ENCODE assay signal across 12 cellular contexts in the genomic region with DNA sequence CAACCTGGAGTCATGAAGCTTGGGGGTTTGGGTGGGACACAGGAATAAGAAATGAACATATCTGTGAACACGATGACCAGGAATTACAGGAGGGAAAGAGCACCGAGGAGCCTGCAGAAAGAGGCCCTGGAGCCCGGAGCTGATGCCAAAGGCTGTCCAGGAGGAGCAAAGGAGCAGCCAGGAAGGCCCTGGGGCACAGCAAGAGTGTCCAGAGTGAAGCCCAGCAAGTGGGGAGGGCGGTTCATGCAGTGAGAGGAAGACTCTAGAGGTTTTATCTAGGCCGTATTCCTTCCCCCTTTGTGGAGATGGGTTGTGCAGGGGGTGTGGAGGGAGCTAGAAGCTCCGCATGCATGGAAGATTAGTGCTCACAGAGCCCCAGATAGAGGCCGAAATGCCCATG.
"Had no signal": no experiment of that assay in that cellular context is flagged by ENCODE, and none has a peak within 500 bp of the region (broad histone marks: within the 10 kb centered on the region; RNA-seq: fewer than 3 reads in every experiment).

No MANE protein-coding gene starts in this region.

- H3K9me3 Mint-ChIP-seq: activated T-cell treated with anti-CD3 and anti-CD28 coated beads, Interleukin-2, amount 50 U/mL, for 4 hours; central memory CD8-positive, alpha-beta T cell had no signal

- DNase-seq: activated T-cell treated with anti-CD3 and anti-CD28 coated beads, Interleukin-2, amount 50 U/mL, for 4 hours; amniotic stem cell; sigmoid colon; spleen; stimulated activated CD4-positive, alpha-beta T cell treated with anti-CD3 and anti-CD28 coated beads, Interleukin-1b, Interleukin-23, amount 100 ng/mL, for 48 hours; SW 1271; thyroid gland had no signal

- H3K4me3 ChIP-seq: body of pancreas, coronary artery, esophagus muscularis mucosa, sigmoid colon, SJSA1, spleen, thyroid gland had no signal

- H3K4me1 Mint-ChIP-seq: central memory CD8-positive, alpha-beta T cell had no signal

- H3K36me3 ChIP-seq: esophagus muscularis mucosa, sigmoid colon, SJSA1, spleen, thyroid gland had no signal

- H3K27ac ChIP-seq: body of pancreas, coronary artery, esophagus muscularis mucosa, sigmoid colon, SJSA1, spleen, thyroid gland had no signal

- H3K4me1 ChIP-seq: SJSA1, thyroid gland had no signal

- H3K9me3 ChIP-seq: body of pancreas, esophagus muscularis mucosa, sigmoid colon, SJSA1, spleen, thyroid gland had no signal

- H3K27me3 ChIP-seq: body of pancreas, esophagus muscularis mucosa, sigmoid colon, SJSA1 had no signal

- H3K4me3 Mint-ChIP-seq: central memory CD8-positive, alpha-beta T cell had no signal
